In genomic region chr3:127771746-127772145, GRCh38 we compare ENCODE assay signal across 24 cellular contexts.
"Had no signal": no experiment of that assay in that cellular context is flagged by ENCODE, and none has a peak within 500 bp of the region (broad histone marks: within the 10 kb centered on the region; RNA-seq: fewer than 3 reads in every experiment).

No MANE protein-coding gene starts in this region.

- H3K36me3 ChIP-seq: ascending aorta had no signal

- H3K27ac ChIP-seq: ascending aorta, body of pancreas had no signal

- H3K4me3 ChIP-seq: ascending aorta, body of pancreas, K562 had no signal

- DNase-seq: activated B cell treated with CpG ODN at 0.5 μM for 24 hours; activated CD4-positive, alpha-beta T cell treated with anti-CD3 and anti-CD28 coated beads for 1 hour; activated CD4-positive, alpha-beta T cell treated with anti-CD3 and anti-CD28 coated beads, Interleukin-2, amount 10 ng/mL, durations not matched to agents 24 days and 14 days; activated CD4-positive, alpha-beta T cell treated with anti-CD3 and anti-CD28 coated beads, Interleukin-2, amount 50 U/mL, for 48 hours; activated CD8-positive, alpha-beta memory T cell treated with anti-CD3 and anti-CD28 coated beads, Interleukin-2, amount 10 ng/mL, durations not matched to agents 7 days and 5 days; activated effector memory CD4-positive, alpha-beta T cell treated with anti-CD3 and anti-CD28 coated beads, Interleukin-2, amount 50 U/mL, for 16 hours; activated naive CD4-positive, alpha-beta T cell treated with Interleukin-2 at 50 U/mL for 16 hours; activated naive CD8-positive, alpha-beta T cell treated with anti-CD3 and anti-CD28 coated beads, Interleukin-2, amount 50 U/mL, for 24 hours; activated T-cell treated with anti-CD3 and anti-CD28 coated beads, Interleukin-2, amount 50 U/mL, for 4 hours; amniotic stem cell; body of pancreas; central memory CD4-positive, alpha-beta T cell; MM.1S; NCI-H1092 treated with DMSO at 0.1 percent for 48 hours; NCI-H1417 treated with DMSO at 0.1 percent for 48 hours; NCI-H2029 treated with DMSO at 0.1 percent for 48 hours; NCI-H510A; NCI-H526 treated with DMSO at 0.1 percent for 48 hours; SIG-M5; T-helper 17 cell; T-helper 9 cell had no signal

- ATAC-seq: activated CD8-positive, alpha-beta memory T cell treated with anti-CD3 and anti-CD28 coated beads, Interleukin-2, amount 10 ng/mL, durations not matched to agents 7 days and 5 days; activated naive CD4-positive, alpha-beta T cell treated with anti-CD3 and anti-CD28 coated beads, Interleukin-2, amount 50 U/mL, for 72 hours; activated naive CD8-positive, alpha-beta T cell treated with anti-CD3 and anti-CD28 coated beads, Interleukin-2, amount 50 U/mL, for 24 hours; activated T-cell treated with anti-CD3 and anti-CD28 coated beads, Interleukin-2, amount 50 U/mL, for 4 hours; body of pancreas; K562; T-helper 17 cell had no signal

- H3K27me3 ChIP-seq: ascending aorta, body of pancreas had no signal
